1 cellular context compared by ENCODE assay signal in genomic region chr22:42269407-42270177, GRCh38.
TF ChIP-seq lines count a peak whose summit lies in the region.

No MANE protein-coding gene starts in this region.

TF ChIP-seq in HepG2, 621 proteins besides CTCF, POLR2A, EP300 and RAD21 (continued from another document and continues in another):
- TF ChIP-seq BCLAF1 (IDR thresholded peaks at IDR 0.05), result no peak
- no peak for TF ChIP-seq ZMAT5 (CRISPR knock-in tag; IDR thresholded peaks at IDR 0.05; ENCODE audit: borderline replicate concordance, low read depth)
- no peak for TF ChIP-seq HMG20A (CRISPR knock-in tag; IDR thresholded peaks at IDR 0.05; ENCODE audit: borderline replicate concordance)
- no peak for TF ChIP-seq ZNF720 (CRISPR knock-in tag; IDR thresholded peaks at IDR 0.05)
- no peak for TF ChIP-seq ZBTB25 (CRISPR knock-in tag; IDR thresholded peaks at IDR 0.05)
- no peak; the same call in 1 of the 2 replicates for TF ChIP-seq ZNF556 (CRISPR knock-in tag; IDR thresholded peaks at IDR 0.05; ENCODE audit: borderline replicate concordance)
- TF ChIP-seq ZNF510 (CRISPR knock-in tag; IDR thresholded peaks at IDR 0.05; ENCODE audit: low read depth), result no peak
- no peak for TF ChIP-seq ZNF644 (CRISPR knock-in tag; IDR thresholded peaks at IDR 0.05; ENCODE audit: low read depth)
- TF ChIP-seq DMAP1 (CRISPR knock-in tag; IDR thresholded peaks at IDR 0.05), result peak; percentile 90
- 0 out of 2 replicates have a peak, but pooled peaks have one; percentile 41 for TF ChIP-seq NKX3-1 (CRISPR knock-in tag; IDR thresholded peaks at IDR 0.05)
- 0 out of 2 replicates have a peak, but pooled peaks have one; percentile 58 for TF ChIP-seq BATF2 (CRISPR knock-in tag; IDR thresholded peaks at IDR 0.05)
- peak; percentile 53; the same call in 1 of the 2 replicates for TF ChIP-seq ETV6 (CRISPR knock-in tag; conservative IDR thresholded peaks at IDR 0.05)
- peak; percentile 43; the same call in 1 of the 2 replicates for TF ChIP-seq ZNF816 (CRISPR knock-in tag; IDR thresholded peaks at IDR 0.05; ENCODE audit: borderline replicate concordance)
- peak; percentile 26 for TF ChIP-seq ZEB1 (IDR thresholded peaks at IDR 0.05; ENCODE audit: insufficient replicate concordance, low read depth)
- TF ChIP-seq ZSCAN22 (CRISPR knock-in tag; IDR thresholded peaks at IDR 0.05), result no peak; the same call in 1 of the 2 replicates
- 0 out of 2 replicates have a peak, but pooled peaks have one; percentile 24 for TF ChIP-seq MAZ (IDR thresholded peaks at IDR 0.05; ENCODE audit: borderline replicate concordance, low read depth, low read length)
- TF ChIP-seq MAZ (CRISPR knock-in tag; IDR thresholded peaks at IDR 0.05; ENCODE audit: low read depth), result peak; percentile 48; the same call in 1 of the 2 replicates
- TF ChIP-seq SIN3B (IDR thresholded peaks at IDR 0.05; ENCODE audit: low read length), result no peak
- no peak; the same call in 1 of the 2 replicates for TF ChIP-seq ZBTB8A (CRISPR knock-in tag; IDR thresholded peaks at IDR 0.05; ENCODE audit: borderline replicate concordance, low read depth)
- no peak for TF ChIP-seq ARID3A (IDR thresholded peaks at IDR 0.05; ENCODE audit: low read depth, low read length)
- no peak for TF ChIP-seq BRF2 (CRISPR knock-in tag; IDR thresholded peaks at IDR 0.05)
- peak; percentile 95; the same call in 1 of the 3 replicates for TF ChIP-seq MXI1 (IDR thresholded peaks at IDR 0.05; ENCODE audit: borderline replicate concordance, low read depth, low read length)
- no peak for TF ChIP-seq ATRX (CRISPR knock-in tag; IDR thresholded peaks at IDR 0.05; ENCODE audit: borderline replicate concordance)
- TF ChIP-seq ZKSCAN5 (CRISPR knock-in tag; IDR thresholded peaks at IDR 0.05), result no peak
- no peak for TF ChIP-seq FUBP1 (CRISPR knock-in tag; IDR thresholded peaks at IDR 0.05; ENCODE audit: borderline replicate concordance)
- no peak for TF ChIP-seq EZH2 (conservative IDR thresholded peaks at IDR 0.05; ENCODE audit: low read depth, low read length)
- no peak for TF ChIP-seq ZHX1 (CRISPR knock-in tag; IDR thresholded peaks at IDR 0.05; ENCODE audit: low read depth)
- no peak for TF ChIP-seq ZNF770 (CRISPR knock-in tag; IDR thresholded peaks at IDR 0.05)
- TF ChIP-seq EED (CRISPR knock-in tag; IDR thresholded peaks at IDR 0.05), result peak; percentile 47; the same call in 1 of the 2 replicates
- TF ChIP-seq ZNF564 (CRISPR knock-in tag; IDR thresholded peaks at IDR 0.05), result 0 out of 2 replicates have a peak, but pooled peaks have one; percentile 6
- peak; percentile 45; the same call in 1 of the 2 replicates for TF ChIP-seq HOXD1 (CRISPR knock-in tag; IDR thresholded peaks at IDR 0.05)
- TF ChIP-seq ZFAT (CRISPR knock-in tag; conservative IDR thresholded peaks at IDR 0.05), result 0 out of 2 replicates have a peak, but pooled peaks have one; percentile 18
- peak; percentile 83 for TF ChIP-seq TFDP1 (CRISPR knock-in tag; IDR thresholded peaks at IDR 0.05; ENCODE audit: borderline replicate concordance)
- TF ChIP-seq AHR (CRISPR knock-in tag; IDR thresholded peaks at IDR 0.05), result no peak
- no peak for TF ChIP-seq CSRNP1 (CRISPR knock-in tag; IDR thresholded peaks at IDR 0.05)
- TF ChIP-seq KAT7 (CRISPR knock-in tag; IDR thresholded peaks at IDR 0.05; ENCODE audit: borderline replicate concordance), result no peak
- no peak; the same call in 1 of the 2 replicates for TF ChIP-seq ZBTB34 (CRISPR knock-in tag; IDR thresholded peaks at IDR 0.05)
- TF ChIP-seq ZNF543 (CRISPR knock-in tag; IDR thresholded peaks at IDR 0.05), result peak; percentile 37; the same call in 1 of the 2 replicates
- peak; percentile 53; the same call in 1 of the 2 replicates for TF ChIP-seq ZBTB38 (CRISPR knock-in tag; IDR thresholded peaks at IDR 0.05)
- no peak for TF ChIP-seq ZNF292 (CRISPR knock-in tag; IDR thresholded peaks at IDR 0.05; ENCODE audit: borderline replicate concordance, low read depth)
